Comparison of ENCODE assay signal across 11 cellular contexts in the genomic region with DNA sequence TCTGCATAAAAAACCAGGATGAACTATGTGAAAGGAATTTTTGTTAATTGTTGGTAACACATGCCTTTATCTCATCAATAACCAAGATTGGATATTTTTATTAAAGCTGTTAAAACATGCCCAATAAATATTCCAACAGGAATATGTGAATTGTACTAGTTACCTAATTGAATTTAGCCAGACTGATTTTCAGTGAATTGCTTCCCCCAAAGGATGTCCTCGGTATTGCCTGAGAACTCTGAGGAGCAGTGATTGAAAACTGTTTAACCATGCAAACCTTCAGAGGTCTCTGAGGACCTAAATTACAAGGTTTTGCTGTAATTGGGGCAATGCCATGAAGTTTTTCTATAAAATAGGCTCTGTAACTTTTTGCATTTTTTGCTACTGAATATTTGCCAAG.
A peak's percentile ranks its signal among the peaks of the same experiment; 100 is the strongest.
DNase-seq lines count a peak whose midpoint lies in the region; ATAC-seq, FAIRE-seq and TF ChIP-seq lines count a peak whose summit lies in the region.
"Had no signal": no experiment of that assay in that cellular context is flagged by ENCODE, and none has a peak within 500 bp of the region (broad histone marks: within the 10 kb centered on the region; RNA-seq: fewer than 3 reads in every experiment).

No MANE protein-coding gene starts in this region.

- no peak overlapping the region for H3K27ac Mint-ChIP-seq in activated T-cell treated with anti-CD3 and anti-CD28 coated beads, Interleukin-2, amount 50 U/mL, for 72 hours
- H3K27ac Mint-ChIP-seq: T-helper 2 cell treated with Interferon-gamma antibody and Interleukin-4, amounts not matched to agents 5 μg/mL and 100 μg/mL, for 36 hours had no signal

- H3K4me3 ChIP-seq in SK-N-SH (ENCODE audit: low read depth in 2 of 2, low read length in 1 of 2) (no peak overlapping the region), NB4 (ENCODE audit: low read depth, low read length) (no peak overlapping the region), fibroblast of lung (replicated peaks in 1 of 4; ENCODE audit: control extremely low read depth in 1 of 4, insufficient read depth in 1 of 4, low read depth in 3 of 4, low read length in 4 of 4) (no peak overlapping the region), thoracic aorta (no peak overlapping the region), kidney (ENCODE audit: low read length in 2 of 2) (no peak overlapping the region)

- FAIRE-seq in kidney (lab: Jason Lieb, UNC), result no peak

- H3K4me2 ChIP-seq in SK-N-SH (no peak overlapping the region), fibroblast of lung (ENCODE audit: extremely low read depth, insufficient read depth, low read length) (no peak overlapping the region)

- 46% methylated on average over 1 of the region's 1 CpG for WGBS in SK-N-SH (ENCODE audit: low lambda C conversion rate)

- H4K20me1 ChIP-seq in SK-N-SH (ENCODE audit: insufficient read depth) (no peaks in the 10 kb centered on the region), fibroblast of lung (ENCODE audit: control insufficient read depth, extremely low read depth, insufficient read depth, low read length) (no peaks in the 10 kb centered on the region)

- H3K4me1 Mint-ChIP-seq in activated T-cell treated with anti-CD3 and anti-CD28 coated beads, Interleukin-2, amount 50 U/mL, for 4 hours (ENCODE audit: low read depth), result peaks cover 19% of the 10 kb centered on the region
- peaks cover 6% of the 10 kb centered on the region for H3K4me1 Mint-ChIP-seq in activated T-cell treated with anti-CD3 and anti-CD28 coated beads, Interleukin-2, amount 50 U/mL, for 72 hours (ENCODE audit: low read depth)

- no peaks in the 10 kb centered on the region for H3F3A ChIP-seq in SK-N-SH (replicated peaks; ENCODE audit: insufficient read depth)

- peak; percentile 39; the same call in 1 of the 2 replicates for TF ChIP-seq CTCF in SK-N-SH (IDR thresholded peaks at IDR 0.05)
- TF ChIP-seq CTCF in NB4 (IDR thresholded peaks at IDR 0.05; ENCODE audit: low read depth, low read length), result peak; percentile 6
- TF ChIP-seq CTCF in fibroblast of lung (conservative IDR thresholded peaks at IDR 0.05 in 1 of 2, IDR thresholded peaks at IDR 0.05 in 1 of 2; ENCODE audit: low read depth in 1 of 2, low read length in 2 of 2), result peak; percentile 53 to 62
- peak; percentile 23 for TF ChIP-seq CTCF in thoracic aorta (IDR thresholded peaks at IDR 0.05)
- no peak for TF ChIP-seq CTCF in kidney (IDR thresholded peaks at IDR 0.05; ENCODE audit: borderline replicate concordance, extremely low read depth, insufficient read depth)

- CTCF ChIA-PET in SK-N-SH (lab: Yijun Ruan, JAX), result interaction anchor here (0.8 to 1.1 kb wide), 3 partner anchors 11 to 31 kb away, joined by 3 read pairs; no protein-coding TSS in a partner anchor

- TF ChIP-seq EP300 in SK-N-SH (IDR thresholded peaks at IDR 0.05; ENCODE audit: borderline replicate concordance in 1 of 2, low read depth in 1 of 2, low read length in 1 of 2), result no peak

- H3K36me3 ChIP-seq in SK-N-SH (replicated peaks in 1 of 2; ENCODE audit: control insufficient read depth in 1 of 2, insufficient read depth in 2 of 2, low read length in 1 of 2) (peaks cover 42 to 58% of the 10 kb centered on the region in 2 experiments), fibroblast of lung (ENCODE audit: control insufficient read depth, insufficient read depth, low read length) (no peaks in the 10 kb centered on the region), thoracic aorta (peaks cover 3% of the 10 kb centered on the region), kidney (ENCODE audit: control insufficient read depth in 1 of 2, insufficient read depth in 2 of 2, low read length in 2 of 2) (peaks cover 8 to 14% of the 10 kb centered on the region in 2 donors)

- H3K4me1 ChIP-seq in SK-N-SH (ENCODE audit: control insufficient read depth in 1 of 2, insufficient read depth in 2 of 2, low read depth in 1 of 2, low read length in 1 of 2) (no peaks in the 10 kb centered on the region), fibroblast of lung (ENCODE audit: control insufficient read depth, extremely low read depth, insufficient read depth, low read length) (no peaks in the 10 kb centered on the region), thoracic aorta (ENCODE audit: control insufficient read depth in 1 of 2, low read depth in 2 of 2) (no peaks in the 10 kb centered on the region), kidney (ENCODE audit: control insufficient read depth in 1 of 2, insufficient read depth in 1 of 2, low read depth in 1 of 2, low read length in 2 of 2) (no peaks in the 10 kb centered on the region)

- H2AFZ ChIP-seq in SK-N-SH (ENCODE audit: low read depth), result no peak overlapping the region
- H2AFZ ChIP-seq in fibroblast of lung (ENCODE audit: low read length), result no peak overlapping the region

- DNase-seq in SK-N-SH (peak; percentile 10), NB4 (ENCODE audit: low read depth) (no peak), fibroblast of lung (ENCODE audit: low read depth in 2 of 2) (peak; percentile 1 to 39), thoracic aorta (ENCODE audit: low spot score) (no peak), kidney (no peak)
- DNase-seq in activated T-cell treated with anti-CD3 and anti-CD28 coated beads, Interleukin-2, amount 50 U/mL, for 4 hours, result no peak
- no peak for DNase-seq in activated T-cell treated with anti-CD3 and anti-CD28 coated beads, Interleukin-2, amount 50 U/mL, for 72 hours
- DNase-seq: C1 segment of cervical spinal cord, caudate nucleus had no signal

- POLR2A ChIA-PET in SK-N-SH (lab: Yijun Ruan, JAX), result no interaction called here

- H3K79me2 ChIP-seq in SK-N-SH (ENCODE audit: insufficient read depth) (no peaks in the 10 kb centered on the region; the same call in 1 of the 2 replicates), fibroblast of lung (ENCODE audit: control insufficient read depth, insufficient read depth, low read length) (no peaks in the 10 kb centered on the region)

- H3K9me3 ChIP-seq in SK-N-SH (no peaks in the 10 kb centered on the region), fibroblast of lung (ENCODE audit: control insufficient read depth, insufficient read depth, low read depth, low read length) (no peaks in the 10 kb centered on the region), thoracic aorta (no peaks in the 10 kb centered on the region), kidney (ENCODE audit: control insufficient read depth in 1 of 2, low read length in 2 of 2) (no peaks in the 10 kb centered on the region)

- no peak for TF ChIP-seq POLR2A in NB4 (IDR thresholded peaks at IDR 0.05; ENCODE audit: extremely low read depth, insufficient read length)

- H3K36me3 Mint-ChIP-seq in activated T-cell treated with anti-CD3 and anti-CD28 coated beads, Interleukin-2, amount 50 U/mL, for 4 hours (ENCODE audit: insufficient read depth), result peaks cover 37% of the 10 kb centered on the region
- H3K36me3 Mint-ChIP-seq in activated T-cell treated with anti-CD3 and anti-CD28 coated beads, Interleukin-2, amount 50 U/mL, for 72 hours (ENCODE audit: insufficient read depth in 2 of 2), result peaks cover 6 to 7% of the 10 kb centered on the region in 2 donors

- H3K9ac ChIP-seq in SK-N-SH (no peak overlapping the region), fibroblast of lung (ENCODE audit: insufficient read depth, low read length) (no peak overlapping the region), kidney (ENCODE audit: low read length in 2 of 2) (no peak overlapping the region)

- no peaks in the 10 kb centered on the region for H3K9me3 Mint-ChIP-seq in activated T-cell treated with anti-CD3 and anti-CD28 coated beads, Interleukin-2, amount 50 U/mL, for 4 hours
- H3K9me3 Mint-ChIP-seq in activated T-cell treated with anti-CD3 and anti-CD28 coated beads, Interleukin-2, amount 50 U/mL, for 72 hours, result no peaks in the 10 kb centered on the region
- H3K9me3 Mint-ChIP-seq: T-helper 2 cell treated with Interferon-gamma antibody and Interleukin-4, amounts not matched to agents 5 μg/mL and 100 μg/mL, for 36 hours had no signal

- no peaks in the 10 kb centered on the region for H3K27me3 ChIP-seq in SK-N-SH (ENCODE audit: insufficient read depth)
- no peaks in the 10 kb centered on the region for H3K27me3 ChIP-seq in fibroblast of lung (ENCODE audit: control insufficient read depth, insufficient read depth, low read length)
- H3K27me3 ChIP-seq in thoracic aorta (replicated peaks; ENCODE audit: insufficient read depth), result no peaks in the 10 kb centered on the region

- H3K4me3 Mint-ChIP-seq in activated T-cell treated with anti-CD3 and anti-CD28 coated beads, Interleukin-2, amount 50 U/mL, for 4 hours, result no peak overlapping the region
- no peak overlapping the region for H3K4me3 Mint-ChIP-seq in activated T-cell treated with anti-CD3 and anti-CD28 coated beads, Interleukin-2, amount 50 U/mL, for 72 hours
- H3K4me3 Mint-ChIP-seq: T-helper 2 cell treated with Interferon-gamma antibody and Interleukin-4, amounts not matched to agents 5 μg/mL and 100 μg/mL, for 36 hours had no signal

- peak; percentile 35 for TF ChIP-seq RAD21 in SK-N-SH (IDR thresholded peaks at IDR 0.05; ENCODE audit: low read length)

- no peak overlapping the region for H3K27ac ChIP-seq in SK-N-SH (ENCODE audit: low read depth in 2 of 2, low read length in 1 of 2)
- H3K27ac ChIP-seq in fibroblast of lung (ENCODE audit: insufficient read depth, low read length), result no peak overlapping the region
- no peak overlapping the region for H3K27ac ChIP-seq in thoracic aorta
- H3K27ac ChIP-seq in kidney (ENCODE audit: low read depth in 2 of 2, low read length in 2 of 2), result no peak overlapping the region

- ATAC-seq in SK-N-SH treated with all-trans-retinoic acid at 6 μM for 48 hours, result no peak
- no peak for ATAC-seq in thoracic aorta (ENCODE audit: insufficient number of reproducible peaks, low FRiP score, low read depth)
- ATAC-seq in activated T-cell treated with anti-CD3 and anti-CD28 coated beads, Interleukin-2, amount 50 U/mL, for 4 hours, result no peak
- no peak for ATAC-seq in activated T-cell treated with anti-CD3 and anti-CD28 coated beads, Interleukin-2, amount 50 U/mL, for 72 hours (replicated peaks in 1 of 2)

- H3K27me3 Mint-ChIP-seq in activated T-cell treated with anti-CD3 and anti-CD28 coated beads, Interleukin-2, amount 50 U/mL, for 4 hours (ENCODE audit: low read depth), result no peaks in the 10 kb centered on the region
- H3K27me3 Mint-ChIP-seq in activated T-cell treated with anti-CD3 and anti-CD28 coated beads, Interleukin-2, amount 50 U/mL, for 72 hours (ENCODE audit: low read depth), result no peaks in the 10 kb centered on the region

- no peaks in the 10 kb centered on the region for H3K9me2 ChIP-seq in SK-N-SH

- intact Hi-C loops in kidney (cut with DNase I), result no loop called here

TF ChIP-seq in SK-N-SH, 30 proteins besides CTCF, POLR2A, EP300 and RAD21 (continues in another document):
- no peak for TF ChIP-seq FOSL2 (IDR thresholded peaks at IDR 0.05; ENCODE audit: borderline replicate concordance, low read depth)
- no peak for TF ChIP-seq SIN3A (IDR thresholded peaks at IDR 0.05; ENCODE audit: borderline replicate concordance, low read depth, low read length)
- no peak for TF ChIP-seq NFIC (IDR thresholded peaks at IDR 0.05; ENCODE audit: borderline replicate concordance)
- TF ChIP-seq TCF12 (IDR thresholded peaks at IDR 0.05), result no peak

Comparison
In these comparisons a context has a peak if more than half of its experiments do, and no peak if none do; other contexts are left out.
1. DNase-seq: peak in SK-N-SH (single experiment) and fibroblast of lung (2 of 2); none in NB4 (single experiment), thoracic aorta (single experiment), activated T-cell treated with anti-CD3 and anti-CD28 coated beads, Interleukin-2, amount 50 U/mL, for 4 hours (single experiment), kidney (single experiment) and activated T-cell treated with anti-CD3 and anti-CD28 coated beads, Interleukin-2, amount 50 U/mL, for 72 hours (0 of 2).